30 cellular contexts compared by ENCODE assay signal in the genomic region with DNA sequence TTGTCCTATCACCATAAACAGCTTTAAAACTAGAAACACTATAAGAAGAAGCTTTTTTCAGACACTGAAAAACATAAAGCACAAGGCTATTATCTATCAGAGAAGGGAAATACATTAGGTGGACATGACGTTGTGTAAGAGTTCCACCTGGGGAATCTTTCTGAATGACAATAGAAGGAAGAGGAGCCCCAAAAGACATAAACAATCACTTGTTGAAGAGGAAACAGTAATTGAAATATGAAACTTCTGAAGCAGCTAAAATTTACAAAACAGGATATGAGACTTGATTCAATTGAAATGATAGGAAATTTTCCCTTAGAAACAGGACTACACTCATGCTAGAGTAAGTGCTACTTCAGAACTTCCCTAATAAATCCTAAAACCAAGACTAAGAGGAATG.
"Had no signal": no experiment of that assay in that cellular context is flagged by ENCODE, and none has a peak within 500 bp of the region (broad histone marks: within the 10 kb centered on the region; RNA-seq: fewer than 3 reads in every experiment).

No MANE protein-coding gene starts in this region.

- H3K79me2 ChIP-seq: hepatocyte had no signal

- H3K4me1 Mint-ChIP-seq: memory B cell; naive B cell; neural crest cell; stimulated activated memory B cell treated with anti-CD40 and anti-IgM and Interleukin-4, amounts not matched to agents 10 μg/mL and 1 μg/mL and 100 μg/mL, for 72 hours had no signal

- H3K36me3 Mint-ChIP-seq: memory B cell; naive B cell; stimulated activated memory B cell treated with anti-CD40 and anti-IgM and Interleukin-4, amounts not matched to agents 10 μg/mL and 1 μg/mL and 100 μg/mL, for 72 hours; type B pancreatic cell had no signal

- H3K4me2 ChIP-seq: hepatocyte had no signal

- H3K27ac ChIP-seq: coronary artery, epithelial cell of prostate, gastrocnemius medialis, heart left ventricle, hepatocyte, ovary, psoas muscle, sigmoid colon, testis, tibial artery had no signal

- H3K27ac Mint-ChIP-seq: effector memory CD8-positive, alpha-beta T cell; memory B cell; naive B cell; natural killer cell treated with Interleukin-12 subunit alpha and Interleukin-12 subunit beta and Interleukin-15 and Interleukin-18, amount 100 ng/mL, for 72 hours; stimulated activated memory B cell treated with anti-CD40 and anti-IgM and Interleukin-4, amounts not matched to agents 10 μg/mL and 1 μg/mL and 100 μg/mL, for 72 hours; type B pancreatic cell had no signal

- H3K4me3 ChIP-seq: coronary artery, gastrocnemius medialis, heart left ventricle, hepatocyte, lung, mucosa of descending colon, ovary, psoas muscle, sigmoid colon, testis, tibial artery had no signal

- H3K27me3 Mint-ChIP-seq: effector memory CD8-positive, alpha-beta T cell; memory B cell; naive B cell; natural killer cell treated with Interleukin-12 subunit alpha and Interleukin-12 subunit beta and Interleukin-15 and Interleukin-18, amount 100 ng/mL, for 72 hours; stimulated activated memory B cell treated with anti-CD40 and anti-IgM and Interleukin-4, amounts not matched to agents 10 μg/mL and 1 μg/mL and 100 μg/mL, for 72 hours; type B pancreatic cell had no signal

- H3K4me3 Mint-ChIP-seq: effector memory CD8-positive, alpha-beta T cell; memory B cell; naive B cell; natural killer cell treated with Interleukin-12 subunit alpha and Interleukin-12 subunit beta and Interleukin-15 and Interleukin-18, amount 100 ng/mL, for 72 hours; neural crest cell; stimulated activated memory B cell treated with anti-CD40 and anti-IgM and Interleukin-4, amounts not matched to agents 10 μg/mL and 1 μg/mL and 100 μg/mL, for 72 hours; type B pancreatic cell had no signal

- H3K4me1 ChIP-seq: gastrocnemius medialis, heart left ventricle, psoas muscle, sigmoid colon, testis, tibial artery had no signal

- ATAC-seq: effector memory CD8-positive, alpha-beta T cell; esophagus mucosa; gastrocnemius medialis; heart left ventricle; left lobe of liver; mucosa of descending colon; natural killer cell treated with Interleukin-12 subunit alpha and Interleukin-12 subunit beta and Interleukin-15 and Interleukin-18, amount 100 ng/mL, for 72 hours; psoas muscle; right cardiac atrium; stimulated activated memory B cell treated with anti-CD40 and anti-IgM and Interleukin-4, amounts not matched to agents 10 μg/mL and 1 μg/mL and 100 μg/mL, for 72 hours; stimulated activated naive CD8-positive, alpha-beta T cell treated with anti-CD3 and anti-CD28 coated beads, Interleukin-15, Interleukin-2, amounts not matched to agents 100 U/mL and 50 U/mL, for 24 hours had no signal

- DNase-seq: effector memory CD8-positive, alpha-beta T cell; foreskin fibroblast; gastrocnemius medialis; heart left ventricle; kidney; mucosa of descending colon; naive B cell; occipital lobe; ovary; posterior cingulate gyrus; psoas muscle; right cardiac atrium; sigmoid colon; stimulated activated CD4-positive, alpha-beta T cell treated with anti-CD3 and anti-CD28 coated beads, Interleukin-2, amount 100 ng/mL, for 24 hours; stimulated activated CD4-positive, alpha-beta T cell treated with anti-CD3 and anti-CD28 coated beads, Interleukin-4, amount 100 ng/mL, for 4 hours; stimulated activated naive CD8-positive, alpha-beta T cell treated with anti-CD3 and anti-CD28 coated beads, Interleukin-15, Interleukin-2, amounts not matched to agents 100 U/mL and 50 U/mL, for 24 hours; substantia nigra; testis; tibial artery had no signal

- H3K27me3 ChIP-seq: gastrocnemius medialis, heart left ventricle, hepatocyte, ovary, sigmoid colon, testis, tibial artery had no signal

- H2AFZ ChIP-seq: hepatocyte had no signal

- H3K36me3 ChIP-seq: gastrocnemius medialis, heart left ventricle, ovary, sigmoid colon, tibial artery had no signal

- H3K9me3 ChIP-seq: gastrocnemius medialis, ovary, testis had no signal
